16 cellular contexts compared by ENCODE assay signal in genomic region chr14:69428289-69428998, GRCh38. TPM values are rescaled to one million over a fixed set of nuclear protein-coding genes. Genes with fewer than 3 reads are reported as not detected.
DNase-seq lines count a peak whose midpoint lies in the region; ATAC-seq and TF ChIP-seq lines count a peak whose summit lies in the region.
"Had no signal": no experiment of that assay in that cellular context is flagged by ENCODE, and none has a peak within 500 bp of the region (broad histone marks: within the 10 kb centered on the region; RNA-seq: fewer than 3 reads in every experiment).

No MANE protein-coding gene starts in this region.

- POLR2A ChIA-PET in activated B cell treated with CpG ODN at 0.5 μM for 24 hours (lab: Charles Lee): interaction anchor here (0.6 to 3.8 kb wide), 8 partner anchors 14 to 1143 kb away, joined by 3 to 17 read pairs (median 5); partner anchors contain the start of genes ERH, SLC39A9 and ZFP36L1

- H3K36me3 Mint-ChIP-seq in activated B cell treated with CpG ODN at 0.5 μM for 24 hours (ENCODE audit: low read depth): peaks cover 69% of the 10 kb centered on the region

- ATAC-seq in GM19324 (IDR thresholded peaks at IDR 0.05; ENCODE audit: low FRiP score, unreplicated experiment): peak; percentile 65
- peak; percentile 65 for ATAC-seq in HG03342 (IDR thresholded peaks at IDR 0.05; ENCODE audit: unreplicated experiment)
- peak; percentile 89 for ATAC-seq in activated B cell treated with CpG ODN at 0.5 μM for 24 hours (ENCODE audit: low read depth)
- ATAC-seq in HG02938 (IDR thresholded peaks at IDR 0.05; ENCODE audit: unreplicated experiment): no peak
- ATAC-seq in HG02970 (IDR thresholded peaks at IDR 0.05; ENCODE audit: low FRiP score, unreplicated experiment): no peak

- H3K27ac Mint-ChIP-seq in activated B cell treated with CpG ODN at 0.5 μM for 24 hours: peak overlapping the region; percentile 74

- H3K4me1 Mint-ChIP-seq in activated B cell treated with CpG ODN at 0.5 μM for 24 hours: peaks cover 35% of the 10 kb centered on the region

- peaks cover 6% of the 10 kb centered on the region for H3K9me3 Mint-ChIP-seq in activated B cell treated with CpG ODN at 0.5 μM for 24 hours

- DNase-seq in CD1c-positive myeloid dendritic cell (ENCODE audit: extremely low spot score): peak; percentile 71
- no peak for DNase-seq in activated B cell treated with CpG ODN at 0.5 μM for 24 hours
- no peak for DNase-seq in C1 segment of cervical spinal cord (lab: John Stamatoyannopoulos, UW)
- no peak for DNase-seq in NCI-H526 (lab: John Stamatoyannopoulos, UW)
- DNase-seq: ACHN; activated CD4-positive, CD25-positive, alpha-beta regulatory T cell; DMS 273 treated with DMSO at 0.1 percent for 48 hours; esophagus squamous epithelium; NCI-H1417; occipital lobe; SJCRH30 had no signal

- intact Hi-C loops in activated B cell treated with CpG ODN at 0.5 μM for 24 hours (cut with micrococcal nuclease): loop anchor here (1.0 to 2.0 kb wide), 3 partner anchors 14 to 32 kb away; partner anchors contain the start of genes ERH and SLC39A9

- H3K4me3 Mint-ChIP-seq in activated B cell treated with CpG ODN at 0.5 μM for 24 hours: no peak overlapping the region

- TF ChIP-seq CTCF in activated B cell treated with CpG ODN at 0.5 μM for 24 hours (IDR thresholded peaks at IDR 0.05): no peak

- CTCF ChIA-PET in activated B cell treated with CpG ODN at 0.5 μM for 24 hours (lab: Charles Lee): interaction anchor here (0.9 to 1.1 kb wide), 2 partner anchors 13 to 32 kb away, joined by 3 read pairs; no protein-coding TSS in a partner anchor

- H3K27me3 Mint-ChIP-seq in activated B cell treated with CpG ODN at 0.5 μM for 24 hours: no peaks in the 10 kb centered on the region

RNA-seq across cellular contexts. Expression of gene SLC39A9, which starts 30.0 kb away (rescaled TPM):
- 46.4 and 54.5 TPM in 2 replicates for total RNA-seq in activated B cell treated with CpG ODN at 0.5 μM for 24 hours

RNA-seq across cellular contexts. Expression of gene ERH, which starts 30.3 kb away (rescaled TPM):
- total RNA-seq in activated B cell treated with CpG ODN at 0.5 μM for 24 hours: 252 and 273 TPM in 2 replicates

RNA-seq across cellular contexts. Expression of gene PLEKHD1, which starts 56.1 kb away (rescaled TPM):
- total RNA-seq in activated B cell treated with CpG ODN at 0.5 μM for 24 hours: 0.22 and 0.24 TPM in 2 replicates
- total RNA-seq: lung microvascular endothelial cell had no signal

Comparison
In these comparisons a context has a peak if more than half of its experiments do, and no peak if none do; other contexts are left out.
1. ATAC-seq: peak in GM19324 (single experiment), HG03342 (single experiment) and activated B cell treated with CpG ODN at 0.5 μM for 24 hours (single experiment); none in HG02938 (single experiment) and HG02970 (single experiment).